8 cellular contexts compared by ENCODE assay signal in genomic region chr19:50024719-50025021, GRCh38. TPM values are rescaled to one million over a fixed set of nuclear protein-coding genes. Genes with fewer than 3 reads are reported as not detected.
DNase-seq lines count a peak whose midpoint lies in the region; ATAC-seq and TF ChIP-seq lines count a peak whose summit lies in the region.

No MANE protein-coding gene starts in this region.

- H3K27me3 ChIP-seq in neural progenitor cell = no peaks in the 10 kb centered on the region

- H3K27me3 Mint-ChIP-seq in Calu3 (ENCODE audit: unreplicated experiment) (no peaks in the 10 kb centered on the region), neural progenitor cell (ENCODE audit: insufficient read depth, low read depth) (peaks cover 12% of the 10 kb centered on the region)
- no peaks in the 10 kb centered on the region for H3K27me3 Mint-ChIP-seq in dendritic cell treated with granulocyte-macrophage colony-stimulating factor and Interleukin-4, amounts not matched to agents 40 ng/mL and 50 ng/mL, for 4 days

- H3K27ac ChIP-seq in neural progenitor cell = no peak overlapping the region

- intact Hi-C loops in Calu3 (cut with micrococcal nuclease; ENCODE audit: unreplicated experiment) = loop anchor here (2.0 kb wide), 1 partner anchor 78 kb away; no protein-coding TSS in a partner anchor
- intact Hi-C loops in dendritic cell treated with granulocyte-macrophage colony-stimulating factor and Interleukin-4, amounts not matched to agents 40 ng/mL and 50 ng/mL, for 4 days (cut with micrococcal nuclease) = loop anchor here (1.0 kb wide), 1 partner anchor 27 kb away; no protein-coding TSS in a partner anchor

- H3K4me2 ChIP-seq in neural progenitor cell = peak overlapping the region; percentile 89

- H3K4me3 ChIP-seq in Jurkat, Clone E6-1 (ENCODE audit: low read length) = peak overlapping the region; percentile 94
- peak overlapping the region; percentile 93 for H3K4me3 ChIP-seq in neural progenitor cell

- no TSS peak for BruUV-seq in Calu3 (replicated peaks; lab: Mats Ljungman, UMichigan)

- no peaks in the 10 kb centered on the region for H3F3A ChIP-seq in neural progenitor cell (ENCODE audit: low read depth)

- peaks cover 51% of the 10 kb centered on the region for H3K79me2 ChIP-seq in neural progenitor cell (ENCODE audit: low read depth)

- H3K9me3 Mint-ChIP-seq in Calu3 (ENCODE audit: low read depth, unreplicated experiment) (peaks cover 3% of the 10 kb centered on the region), neural progenitor cell (no peaks in the 10 kb centered on the region)
- H3K9me3 Mint-ChIP-seq in dendritic cell treated with granulocyte-macrophage colony-stimulating factor and Interleukin-4, amounts not matched to agents 40 ng/mL and 50 ng/mL, for 4 days = no peaks in the 10 kb centered on the region

- CTCF ChIA-PET in Calu3 (lab: Charles Lee) = no interaction called here

- H3K36me3 ChIP-seq in neural progenitor cell = no peaks in the 10 kb centered on the region

- no peaks in the 10 kb centered on the region for H3K9me3 ChIP-seq in neural progenitor cell (ENCODE audit: low read depth)

- H2AFZ ChIP-seq in neural progenitor cell (replicated peaks) = peak overlapping the region; percentile 98

- H3K4me1 Mint-ChIP-seq in Calu3 (ENCODE audit: low read depth, unreplicated experiment) (peaks cover 47% of the 10 kb centered on the region), neural progenitor cell (peaks cover 26% of the 10 kb centered on the region)
- H3K4me1 Mint-ChIP-seq in dendritic cell treated with granulocyte-macrophage colony-stimulating factor and Interleukin-4, amounts not matched to agents 40 ng/mL and 50 ng/mL, for 4 days (ENCODE audit: low read depth) = peaks cover 42% of the 10 kb centered on the region

- TF ChIP-seq CTCF in Calu3 (IDR thresholded peaks at IDR 0.05; ENCODE audit: unreplicated experiment) = no peak
- no peak for TF ChIP-seq CTCF in neural progenitor cell (IDR thresholded peaks at IDR 0.05)

- ATAC-seq in GM18873 (IDR thresholded peaks at IDR 0.05; ENCODE audit: low FRiP score, unreplicated experiment) = no peak

- no peaks in the 10 kb centered on the region for H4K20me1 ChIP-seq in neural progenitor cell (ENCODE audit: low read depth)

- peak overlapping the region; percentile 99 for H3K4me3 Mint-ChIP-seq in Calu3 (ENCODE audit: low read depth, unreplicated experiment)
- H3K4me3 Mint-ChIP-seq in dendritic cell treated with granulocyte-macrophage colony-stimulating factor and Interleukin-4, amounts not matched to agents 40 ng/mL and 50 ng/mL, for 4 days = peak overlapping the region; percentile 87
- H3K4me3 Mint-ChIP-seq in neural progenitor cell = peak overlapping the region; percentile 96

- peaks cover 63% of the 10 kb centered on the region for H3K36me3 Mint-ChIP-seq in Calu3 (ENCODE audit: insufficient read depth, unreplicated experiment)
- H3K36me3 Mint-ChIP-seq in dendritic cell treated with granulocyte-macrophage colony-stimulating factor and Interleukin-4, amounts not matched to agents 40 ng/mL and 50 ng/mL, for 4 days (ENCODE audit: low read depth) = peaks cover 52% of the 10 kb centered on the region
- H3K36me3 Mint-ChIP-seq in neural progenitor cell = peaks cover 11% of the 10 kb centered on the region

- peak overlapping the region; percentile 100 for H3K27ac Mint-ChIP-seq in Calu3 (ENCODE audit: unreplicated experiment)
- peak overlapping the region; percentile 95 for H3K27ac Mint-ChIP-seq in dendritic cell treated with granulocyte-macrophage colony-stimulating factor and Interleukin-4, amounts not matched to agents 40 ng/mL and 50 ng/mL, for 4 days
- H3K27ac Mint-ChIP-seq in neural progenitor cell = peak overlapping the region; percentile 42

- H3K9ac ChIP-seq in neural progenitor cell = peak overlapping the region; percentile 59

- DNase-seq in Calu3 (no peak), neural progenitor cell (ENCODE audit: low spot score) (no peak), 8988T (no peak)
- no peak for DNase-seq in Jurkat, Clone E6-1 (ENCODE audit: low read depth, low spot score)
- DNase-seq in activated effector memory CD4-positive, alpha-beta T cell treated with anti-CD3 and anti-CD28 coated beads, Interleukin-2, amount 50 U/mL, for 16 hours = no peak
- DNase-seq in activated CD8-positive, alpha-beta memory T cell treated with anti-CD3 and anti-CD28 coated beads, Interleukin-2, amount 50 U/mL, for 48 hours = no peak

- H3K4me1 ChIP-seq in neural progenitor cell = peaks cover 8% of the 10 kb centered on the region

RNA-seq across cellular contexts. Expression of gene VRK3, which starts 0.5 kb away (rescaled TPM):
- total RNA-seq in Calu3 (2022) (68.4 and 74.5 TPM in 2 replicates), neural progenitor cell (ENCODE audit: low replicate concordance) (21.6 and 48.0 TPM in 2 replicates)
- polyA plus RNA-seq in Jurkat, Clone E6-1 (2012; ENCODE audit: insufficient read depth, insufficient read length) = 74.9 TPM

RNA-seq across cellular contexts. Expression of gene ZNF473, which starts 1.1 kb away (rescaled TPM):
- total RNA-seq in Calu3 (2022) (27.2 and 28.8 TPM in 2 replicates), neural progenitor cell (ENCODE audit: low replicate concordance) (9.7 and 14.7 TPM in 2 replicates)
- 20.5 TPM for polyA plus RNA-seq in Jurkat, Clone E6-1 (2012; ENCODE audit: insufficient read depth, insufficient read length)

Comparison
In these comparisons a context has a peak if more than half of its experiments do, and no peak if none do; other contexts are left out.
1. H3K27ac Mint-ChIP-seq: peak in every context shown above with its lines; median percentile 100 in Calu3; 95 in dendritic cell treated with granulocyte-macrophage colony-stimulating factor and Interleukin-4, amounts not matched to agents 40 ng/mL and 50 ng/mL, for 4 days; 42 in neural progenitor cell.